In the genomic region with DNA sequence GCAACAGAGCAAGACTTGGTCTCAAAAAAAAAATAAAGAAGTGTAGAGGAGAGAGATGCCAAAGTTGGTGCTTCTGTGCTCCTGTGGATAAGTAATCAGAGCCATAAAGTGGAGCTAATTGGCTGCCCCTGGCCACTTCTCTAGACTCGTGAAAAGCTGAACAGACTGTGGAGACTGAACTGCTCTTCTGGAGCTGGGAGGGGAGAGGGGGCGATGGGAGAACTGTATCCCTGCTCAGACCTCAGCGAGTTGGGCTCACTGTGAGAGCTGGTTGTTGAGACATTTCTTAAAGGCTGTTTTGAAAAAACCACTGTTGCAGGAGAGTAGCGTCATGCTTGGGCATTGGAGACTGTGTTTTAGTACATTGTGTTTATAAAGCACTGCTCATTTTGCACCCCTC, we compare ENCODE assay signal across 1 cellular context.
TF ChIP-seq lines count a peak whose summit lies in the region.

No MANE protein-coding gene starts in this region.

TF ChIP-seq in GM23338, 12 proteins besides CTCF, POLR2A, EP300 and RAD21:
- TF ChIP-seq STAT1 (IDR thresholded peaks at IDR 0.05; ENCODE audit: unreplicated experiment) (no peak), EZH2phosphoT487 (IDR thresholded peaks at IDR 0.05; ENCODE audit: unreplicated experiment) (no peak)
- TF ChIP-seq, protein P1, sequence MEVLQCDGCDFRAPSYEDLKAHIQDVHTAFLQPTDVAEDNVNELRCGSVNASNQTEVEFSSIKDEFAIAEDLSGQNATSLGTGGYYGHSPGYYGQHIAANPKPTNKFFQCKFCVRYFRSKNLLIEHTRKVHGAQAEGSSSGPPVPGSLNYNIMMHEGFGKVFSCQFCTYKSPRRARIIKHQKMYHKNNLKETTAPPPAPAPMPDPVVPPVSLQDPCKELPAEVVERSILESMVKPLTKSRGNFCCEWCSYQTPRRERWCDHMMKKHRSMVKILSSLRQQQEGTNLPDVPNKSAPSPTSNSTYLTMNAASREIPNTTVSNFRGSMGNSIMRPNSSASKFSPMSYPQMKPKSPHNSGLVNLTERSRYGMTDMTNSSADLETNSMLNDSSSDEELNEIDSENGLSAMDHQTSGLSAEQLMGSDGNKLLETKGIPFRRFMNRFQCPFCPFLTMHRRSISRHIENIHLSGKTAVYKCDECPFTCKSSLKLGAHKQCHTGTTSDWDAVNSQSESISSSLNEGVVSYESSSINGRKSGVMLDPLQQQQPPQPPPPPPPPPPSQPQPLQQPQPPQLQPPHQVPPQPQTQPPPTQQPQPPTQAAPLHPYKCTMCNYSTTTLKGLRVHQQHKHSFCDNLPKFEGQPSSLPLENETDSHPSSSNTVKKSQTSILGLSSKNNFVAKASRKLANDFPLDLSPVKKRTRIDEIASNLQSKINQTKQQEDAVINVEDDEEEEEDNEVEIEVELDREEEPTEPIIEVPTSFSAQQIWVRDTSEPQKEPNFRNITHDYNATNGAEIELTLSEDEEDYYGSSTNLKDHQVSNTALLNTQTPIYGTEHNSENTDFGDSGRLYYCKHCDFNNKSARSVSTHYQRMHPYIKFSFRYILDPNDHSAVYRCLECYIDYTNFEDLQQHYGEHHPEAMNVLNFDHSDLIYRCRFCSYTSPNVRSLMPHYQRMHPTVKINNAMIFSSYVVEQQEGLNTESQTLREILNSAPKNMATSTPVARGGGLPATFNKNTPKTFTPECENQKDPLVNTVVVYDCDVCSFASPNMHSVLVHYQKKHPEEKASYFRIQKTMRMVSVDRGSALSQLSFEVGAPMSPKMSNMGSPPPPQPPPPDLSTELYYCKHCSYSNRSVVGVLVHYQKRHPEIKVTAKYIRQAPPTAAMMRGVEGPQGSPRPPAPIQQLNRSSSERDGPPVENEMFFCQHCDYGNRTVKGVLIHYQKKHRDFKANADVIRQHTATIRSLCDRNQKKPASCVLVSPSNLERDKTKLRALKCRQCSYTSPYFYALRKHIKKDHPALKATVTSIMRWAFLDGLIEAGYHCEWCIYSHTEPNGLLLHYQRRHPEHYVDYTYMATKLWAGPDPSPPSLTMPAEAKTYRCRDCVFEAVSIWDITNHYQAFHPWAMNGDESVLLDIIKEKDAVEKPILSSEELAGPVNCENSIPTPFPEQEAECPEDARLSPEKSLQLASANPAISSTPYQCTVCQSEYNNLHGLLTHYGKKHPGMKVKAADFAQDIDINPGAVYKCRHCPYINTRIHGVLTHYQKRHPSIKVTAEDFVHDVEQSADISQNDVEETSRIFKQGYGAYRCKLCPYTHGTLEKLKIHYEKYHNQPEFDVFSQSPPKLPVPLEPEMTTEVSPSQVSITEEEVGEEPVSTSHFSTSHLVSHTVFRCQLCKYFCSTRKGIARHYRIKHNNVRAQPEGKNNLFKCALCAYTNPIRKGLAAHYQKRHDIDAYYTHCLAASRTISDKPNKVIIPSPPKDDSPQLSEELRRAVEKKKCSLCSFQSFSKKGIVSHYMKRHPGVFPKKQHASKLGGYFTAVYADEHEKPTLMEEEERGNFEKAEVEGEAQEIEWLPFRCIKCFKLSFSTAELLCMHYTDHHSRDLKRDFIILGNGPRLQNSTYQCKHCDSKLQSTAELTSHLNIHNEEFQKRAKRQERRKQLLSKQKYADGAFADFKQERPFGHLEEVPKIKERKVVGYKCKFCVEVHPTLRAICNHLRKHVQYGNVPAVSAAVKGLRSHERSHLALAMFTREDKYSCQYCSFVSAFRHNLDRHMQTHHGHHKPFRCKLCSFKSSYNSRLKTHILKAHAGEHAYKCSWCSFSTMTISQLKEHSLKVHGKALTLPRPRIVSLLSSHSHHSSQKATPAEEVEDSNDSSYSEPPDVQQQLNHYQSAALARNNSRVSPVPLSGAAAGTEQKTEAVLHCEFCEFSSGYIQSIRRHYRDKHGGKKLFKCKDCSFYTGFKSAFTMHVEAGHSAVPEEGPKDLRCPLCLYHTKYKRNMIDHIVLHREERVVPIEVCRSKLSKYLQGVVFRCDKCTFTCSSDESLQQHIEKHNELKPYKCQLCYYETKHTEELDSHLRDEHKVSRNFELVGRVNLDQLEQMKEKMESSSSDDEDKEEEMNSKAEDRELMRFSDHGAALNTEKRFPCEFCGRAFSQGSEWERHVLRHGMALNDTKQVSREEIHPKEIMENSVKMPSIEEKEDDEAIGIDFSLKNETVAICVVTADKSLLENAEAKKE (CRISPR knock-in tag; IDR thresholded peaks at IDR 0.05) = no peak
- TF ChIP-seq, protein P2, sequence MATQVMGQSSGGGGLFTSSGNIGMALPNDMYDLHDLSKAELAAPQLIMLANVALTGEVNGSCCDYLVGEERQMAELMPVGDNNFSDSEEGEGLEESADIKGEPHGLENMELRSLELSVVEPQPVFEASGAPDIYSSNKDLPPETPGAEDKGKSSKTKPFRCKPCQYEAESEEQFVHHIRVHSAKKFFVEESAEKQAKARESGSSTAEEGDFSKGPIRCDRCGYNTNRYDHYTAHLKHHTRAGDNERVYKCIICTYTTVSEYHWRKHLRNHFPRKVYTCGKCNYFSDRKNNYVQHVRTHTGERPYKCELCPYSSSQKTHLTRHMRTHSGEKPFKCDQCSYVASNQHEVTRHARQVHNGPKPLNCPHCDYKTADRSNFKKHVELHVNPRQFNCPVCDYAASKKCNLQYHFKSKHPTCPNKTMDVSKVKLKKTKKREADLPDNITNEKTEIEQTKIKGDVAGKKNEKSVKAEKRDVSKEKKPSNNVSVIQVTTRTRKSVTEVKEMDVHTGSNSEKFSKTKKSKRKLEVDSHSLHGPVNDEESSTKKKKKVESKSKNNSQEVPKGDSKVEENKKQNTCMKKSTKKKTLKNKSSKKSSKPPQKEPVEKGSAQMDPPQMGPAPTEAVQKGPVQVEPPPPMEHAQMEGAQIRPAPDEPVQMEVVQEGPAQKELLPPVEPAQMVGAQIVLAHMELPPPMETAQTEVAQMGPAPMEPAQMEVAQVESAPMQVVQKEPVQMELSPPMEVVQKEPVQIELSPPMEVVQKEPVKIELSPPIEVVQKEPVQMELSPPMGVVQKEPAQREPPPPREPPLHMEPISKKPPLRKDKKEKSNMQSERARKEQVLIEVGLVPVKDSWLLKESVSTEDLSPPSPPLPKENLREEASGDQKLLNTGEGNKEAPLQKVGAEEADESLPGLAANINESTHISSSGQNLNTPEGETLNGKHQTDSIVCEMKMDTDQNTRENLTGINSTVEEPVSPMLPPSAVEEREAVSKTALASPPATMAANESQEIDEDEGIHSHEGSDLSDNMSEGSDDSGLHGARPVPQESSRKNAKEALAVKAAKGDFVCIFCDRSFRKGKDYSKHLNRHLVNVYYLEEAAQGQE (IDR thresholded peaks at IDR 0.05; ENCODE audit: unreplicated experiment) = no peak
- TF ChIP-seq, protein P3, sequence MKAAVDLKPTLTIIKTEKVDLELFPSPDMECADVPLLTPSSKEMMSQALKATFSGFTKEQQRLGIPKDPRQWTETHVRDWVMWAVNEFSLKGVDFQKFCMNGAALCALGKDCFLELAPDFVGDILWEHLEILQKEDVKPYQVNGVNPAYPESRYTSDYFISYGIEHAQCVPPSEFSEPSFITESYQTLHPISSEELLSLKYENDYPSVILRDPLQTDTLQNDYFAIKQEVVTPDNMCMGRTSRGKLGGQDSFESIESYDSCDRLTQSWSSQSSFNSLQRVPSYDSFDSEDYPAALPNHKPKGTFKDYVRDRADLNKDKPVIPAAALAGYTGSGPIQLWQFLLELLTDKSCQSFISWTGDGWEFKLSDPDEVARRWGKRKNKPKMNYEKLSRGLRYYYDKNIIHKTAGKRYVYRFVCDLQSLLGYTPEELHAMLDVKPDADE (IDR thresholded peaks at IDR 0.05) = no peak
TF ChIP-seq in GM23338: peak in this region for 0.
